In genomic region chr6:98054453-98054852, GRCh38 we compare ENCODE assay signal across 10 cellular contexts.
DNase-seq lines count a peak whose midpoint lies in the region; ATAC-seq and TF ChIP-seq lines count a peak whose summit lies in the region.
"Had no signal": no experiment of that assay in that cellular context is flagged by ENCODE, and none has a peak within 500 bp of the region (broad histone marks: within the 10 kb centered on the region; RNA-seq: fewer than 3 reads in every experiment).

No MANE protein-coding gene starts in this region.

- peak; percentile 36 for TF ChIP-seq CTCF in C4-2B (conservative IDR thresholded peaks at IDR 0.05)
- peak in 53 of 56 donors; percentile 13 to 60 (median 39) for TF ChIP-seq CTCF in dorsolateral prefrontal cortex (IDR thresholded peaks at IDR 0.05 in 54 of 56, conservative IDR thresholded peaks at IDR 0.05 in 2 of 56; ENCODE audit: low read depth in 1 of 56, partially characterized antibody in 56 of 56)
- TF ChIP-seq CTCF in CD8-positive, alpha-beta T cell (IDR thresholded peaks at IDR 0.05), result no peak
- TF ChIP-seq CTCF in adrenal gland (IDR thresholded peaks at IDR 0.05), result peak in 1 of 6 experiments; percentile 10

- H3K4me1 Mint-ChIP-seq in CD8-positive, alpha-beta T cell (ENCODE audit: low read depth), result no peaks in the 10 kb centered on the region

- H3K27ac ChIP-seq in C4-2B (no peak overlapping the region), GM23248 (no peak overlapping the region), dorsolateral prefrontal cortex (no peak overlapping the region), adrenal gland (no peak overlapping the region)
- H3K27ac ChIP-seq in CD8-positive, alpha-beta T cell (ENCODE audit: low read depth, low read length), result no peak overlapping the region
- H3K27ac ChIP-seq: skin epidermis had no signal

- H3K79me2 ChIP-seq in GM23248 (ENCODE audit: insufficient read depth), result no peaks in the 10 kb centered on the region

- no peaks in the 10 kb centered on the region for H3K9me2 ChIP-seq in GM23248 (ENCODE audit: insufficient read depth)

- H3K27ac Mint-ChIP-seq in CD8-positive, alpha-beta T cell, result no peak overlapping the region

- intact Hi-C loops in dorsolateral prefrontal cortex (cut with DNase I) (loop anchor here in 1 of 2 donors (5.0 kb wide), 1 partner anchor 788 kb away; no protein-coding TSS in a partner anchor), adrenal gland (cut with DNase I) (no loop called here)
- intact Hi-C loops in CD8-positive, alpha-beta T cell (cut with DNase I, micrococcal nuclease), result no loop called here

- POLR2A ChIA-PET in CD8-positive, alpha-beta T cell (lab: Charles Lee), result no interaction called here

- CTCF ChIA-PET in CD8-positive, alpha-beta T cell (lab: Charles Lee), result no interaction called here

- H3K4me3 ChIP-seq in GM23248, result no peak overlapping the region
- H3K4me3 ChIP-seq in dorsolateral prefrontal cortex, result no peak overlapping the region
- H3K4me3 ChIP-seq in CD8-positive, alpha-beta T cell (ENCODE audit: low read depth, low read length), result no peak overlapping the region
- no peak overlapping the region for H3K4me3 ChIP-seq in adrenal gland
- H3K4me3 ChIP-seq: skin epidermis had no signal

- H3K27me3 Mint-ChIP-seq in CD8-positive, alpha-beta T cell (ENCODE audit: low read depth), result no peaks in the 10 kb centered on the region

- H3K4me2 ChIP-seq in GM23248 (ENCODE audit: unreplicated experiment), result no peak overlapping the region

- WGBS in GM23248 (ENCODE audit: low coverage in 1 of 2, low lambda C conversion rate in 2 of 2, missing lambda C conversion rate in 2 of 2), 2 experiments, result 36 to 58% methylated on average over 2 of the region's 2 CpGs
- WGBS in adrenal gland, 4 donors, result 66 to 82% (median 71%) methylated on average over 2 of the region's 2 CpGs

- in situ Hi-C loops in GM23248 (cut with MboI), result no loop called here

- peaks cover 5% of the 10 kb centered on the region for H3K9me3 Mint-ChIP-seq in CD8-positive, alpha-beta T cell

- peak; percentile 38 for DNase-seq in GM23248
- DNase-seq in NAMALWA (ENCODE audit: low spot score), result peak; percentile 31
- DNase-seq in dorsolateral prefrontal cortex, result no peak
- no peak for DNase-seq in CD8-positive, alpha-beta T cell
- DNase-seq in adrenal gland, result no peak
- no peak for DNase-seq in mesenteric fat pad (ENCODE audit: low spot score)
- DNase-seq: dermis blood vessel endothelial cell had no signal

- no peaks in the 10 kb centered on the region for H4K20me1 ChIP-seq in GM23248 (ENCODE audit: insufficient read depth)

- no peaks in the 10 kb centered on the region for H3K36me3 Mint-ChIP-seq in CD8-positive, alpha-beta T cell

- no peaks in the 10 kb centered on the region for H3F3A ChIP-seq in GM23248 (ENCODE audit: insufficient read depth)

- H2AFZ ChIP-seq in GM23248, result no peak overlapping the region

- no peaks in the 10 kb centered on the region for H3K36me3 ChIP-seq in GM23248 (ENCODE audit: low read depth)
- H3K36me3 ChIP-seq in CD8-positive, alpha-beta T cell (ENCODE audit: insufficient read depth, low read length), result no peaks in the 10 kb centered on the region
- no peaks in the 10 kb centered on the region for H3K36me3 ChIP-seq in adrenal gland (replicated peaks in 1 of 2)

- TF ChIP-seq POLR2A in adrenal gland (IDR thresholded peaks at IDR 0.05), result no peak

- no peak overlapping the region for H3K9ac ChIP-seq in GM23248

- no peak overlapping the region for H3K4me3 Mint-ChIP-seq in CD8-positive, alpha-beta T cell

- H3K4me1 ChIP-seq in GM23248 (ENCODE audit: insufficient read depth) (no peaks in the 10 kb centered on the region), adrenal gland (replicated peaks in 1 of 2) (no peaks in the 10 kb centered on the region)
- no peaks in the 10 kb centered on the region for H3K4me1 ChIP-seq in CD8-positive, alpha-beta T cell (ENCODE audit: insufficient read depth, low read length)

- ATAC-seq in GM21515 (IDR thresholded peaks at IDR 0.05; ENCODE audit: unreplicated experiment), result no peak
- ATAC-seq in CD8-positive, alpha-beta T cell, result no peak

- H3K27me3 ChIP-seq in GM23248 (replicated peaks; ENCODE audit: insufficient read depth) (no peaks in the 10 kb centered on the region), dorsolateral prefrontal cortex (no peaks in the 10 kb centered on the region), adrenal gland (no peaks in the 10 kb centered on the region)
- H3K27me3 ChIP-seq in CD8-positive, alpha-beta T cell (ENCODE audit: insufficient read depth, low read length), result no peaks in the 10 kb centered on the region

- H3K9me3 ChIP-seq in GM23248 (ENCODE audit: low read depth), result no peaks in the 10 kb centered on the region
- H3K9me3 ChIP-seq in CD8-positive, alpha-beta T cell (ENCODE audit: low read length), result no peaks in the 10 kb centered on the region
- peaks cover 0 to 4% (median 0%) of the 10 kb centered on the region in 3 donors for H3K9me3 ChIP-seq in adrenal gland (replicated peaks in 1 of 3)

Comparison
In these comparisons a context has a peak if more than half of its experiments do, and no peak if none do; other contexts are left out.
1. DNase-seq: peak in GM23248 (single experiment) and NAMALWA (single experiment); none in dorsolateral prefrontal cortex (0 of 10), CD8-positive, alpha-beta T cell (0 of 7), adrenal gland (0 of 7) and mesenteric fat pad (single experiment).